In the genomic region with DNA sequence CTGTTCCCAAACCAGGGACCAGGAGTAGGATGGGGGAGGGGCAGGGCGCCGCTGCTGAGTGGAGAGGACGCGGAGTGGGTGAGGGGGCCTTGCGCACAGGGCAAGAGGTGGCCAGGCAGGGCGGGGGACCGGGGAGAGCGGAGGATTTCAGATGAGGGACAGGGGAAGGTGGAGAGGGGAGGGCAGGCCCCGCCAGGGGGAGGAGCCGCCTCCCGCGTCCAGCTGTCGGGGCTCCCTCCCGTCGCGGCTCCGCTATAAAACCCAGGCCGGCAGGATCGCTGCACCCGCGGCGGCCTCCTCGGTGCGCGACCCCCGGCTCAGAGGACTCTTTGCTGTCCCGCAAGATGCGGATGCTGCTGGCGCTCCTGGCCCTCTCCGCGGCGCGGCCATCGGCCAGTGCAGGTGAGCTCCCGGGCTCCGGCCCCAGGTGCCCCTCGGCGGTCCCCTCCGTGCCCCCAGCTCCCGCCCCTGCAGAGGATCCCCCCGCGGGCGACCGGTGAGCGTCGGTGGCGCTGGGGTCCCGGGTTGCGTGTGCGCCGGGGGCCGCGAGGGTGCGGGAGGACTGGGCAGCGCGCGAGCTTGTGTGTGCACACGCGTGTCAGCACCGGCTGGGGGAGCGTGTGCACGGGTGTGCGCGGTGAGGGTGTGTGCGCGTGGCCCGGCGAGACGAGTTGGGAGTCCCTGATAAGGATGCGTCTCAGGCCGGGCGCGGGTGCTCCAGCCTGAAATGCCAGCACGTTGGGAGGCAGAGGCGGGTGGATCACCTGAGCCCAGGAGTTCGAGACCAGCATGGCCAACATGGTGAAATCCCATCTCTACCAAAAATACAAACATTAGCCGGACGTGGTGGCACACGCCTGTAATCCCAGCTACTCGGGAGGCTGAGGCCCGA, we compare ENCODE assay signal across 10 cellular contexts. TPM values are rescaled to one million over a fixed set of nuclear protein-coding genes. Genes with fewer than 3 reads are reported as not detected.
DNase-seq lines count a peak whose midpoint lies in the region; ATAC-seq and TF ChIP-seq lines count a peak whose summit lies in the region.
"Had no signal": no experiment of that assay in that cellular context is flagged by ENCODE, and none has a peak within 500 bp of the region (broad histone marks: within the 10 kb centered on the region; RNA-seq: fewer than 3 reads in every experiment).

A gene (plus strand): TSS at position 283 of the 892 bp plus-strand sequence. CDS start 62 bp downstream, at position 345.

- H3K9ac ChIP-seq in HUES48 (ENCODE audit: low read depth, low read length), result no peak within 1 kb of the TSS

- no TSS peak for BruUV-seq in A673 (replicated peaks; lab: Mats Ljungman, UMichigan)

- CTCF ChIA-PET in A673 (lab: Charles Lee), result no interaction called here

- no peak for TF ChIP-seq POLR2A in esophagus squamous epithelium (IDR thresholded peaks at IDR 0.05)

- H3K36me3 ChIP-seq in A673 (ENCODE audit: insufficient read depth, low read length, poor library complexity, severe bottlenecking), result no peaks in the 10 kb centered on the region
- no peaks in the 10 kb centered on the region for H3K36me3 ChIP-seq in HUES48 (ENCODE audit: control insufficient read depth, insufficient read depth, low read length)
- H3K36me3 ChIP-seq in mucosa of descending colon (ENCODE audit: low read depth), result no peaks in the 10 kb centered on the region
- H3K36me3 ChIP-seq in esophagus squamous epithelium, result no peaks in the 10 kb centered on the region

- TF ChIP-seq CTCF in A673 (conservative IDR thresholded peaks at IDR 0.05; ENCODE audit: low read depth, low read length) (no peak), dorsolateral prefrontal cortex (IDR thresholded peaks at IDR 0.05 in 54 of 56, conservative IDR thresholded peaks at IDR 0.05 in 2 of 56; ENCODE audit: low read depth in 1 of 56, partially characterized antibody in 56 of 56) (no peak), mucosa of descending colon (IDR thresholded peaks at IDR 0.05) (no peak), esophagus squamous epithelium (IDR thresholded peaks at IDR 0.05) (no peak)

- peak within 1 kb of the TSS; percentile 34 for H3K4me3 ChIP-seq in A673 (ENCODE audit: low read depth, low read length, poor library complexity, severe bottlenecking)
- peak within 1 kb of the TSS; percentile 57 for H3K4me3 ChIP-seq in HUES48 (ENCODE audit: low read depth, low read length)
- H3K4me3 ChIP-seq in dorsolateral prefrontal cortex, result peak within 1 kb of the TSS; percentile 22 to 71 (median 57)
- H3K4me3 ChIP-seq in mucosa of descending colon, result peak within 1 kb of the TSS; percentile 11
- peak within 1 kb of the TSS in 2 of 4 donors; percentile 31 to 58 for H3K4me3 ChIP-seq in esophagus squamous epithelium

- intact Hi-C loops in A673 (cut with micrococcal nuclease; ENCODE audit: unreplicated experiment) (loop anchor here (10.0 kb wide), 2 partner anchors 285 to 485 kb away; no protein-coding TSS in a partner anchor), dorsolateral prefrontal cortex (cut with DNase I) (loop anchor here in 1 of 2 donors (10.0 kb wide), 1 partner anchor 285 kb away; no protein-coding TSS in a partner anchor), mucosa of descending colon (cut with DNase I, micrococcal nuclease) (no loop called here), esophagus squamous epithelium (cut with DNase I) (no loop called here)

- 6 to 16% methylated on average over 5 to 13 of the region's 81 CpGs for WGBS in esophagus squamous epithelium, 2 donors

- H3K9me3 ChIP-seq in A673 (ENCODE audit: low read depth, low read length, poor library complexity, severe bottlenecking) (no peaks in the 10 kb centered on the region), HUES48 (ENCODE audit: control insufficient read depth, insufficient read depth, low read length) (no peaks in the 10 kb centered on the region), mucosa of descending colon (no peaks in the 10 kb centered on the region), esophagus squamous epithelium (no peaks in the 10 kb centered on the region)

- DNase-seq in A673 (ENCODE audit: low spot score) (no peak), dorsolateral prefrontal cortex (peak in 1 of 10 donors; percentile 78), mucosa of descending colon (peak in 2 of 3 donors; percentile 62 to 72), esophagus squamous epithelium (lab: John Stamatoyannopoulos, UW) (no peak), CD1c-positive myeloid dendritic cell (ENCODE audit: extremely low spot score) (no peak)

- H3K27ac ChIP-seq in A673 (ENCODE audit: low read depth, low read length, poor library complexity, severe bottlenecking) (no peak within 1 kb of the TSS), HUES48 (ENCODE audit: low read depth, low read length) (no peak within 1 kb of the TSS), dorsolateral prefrontal cortex (peak within 1 kb of the TSS in 19 of 59 donors; percentile 1 to 92 (median 37)), esophagus squamous epithelium (no peak within 1 kb of the TSS)

- POLR2A ChIA-PET in A673 (lab: Charles Lee; ENCODE audit: low non-redundant PET), result no interaction called here

- peaks cover 48% of the 10 kb centered on the region for H3K27me3 ChIP-seq in A673 (replicated peaks; ENCODE audit: insufficient read depth, low read depth, low read length, poor library complexity)
- peaks cover 59% of the 10 kb centered on the region for H3K27me3 ChIP-seq in HUES48 (ENCODE audit: control insufficient read depth, insufficient read depth, low read length)
- peaks cover 0 to 36% (median 18%) of the 10 kb centered on the region in 45 donors for H3K27me3 ChIP-seq in dorsolateral prefrontal cortex
- peaks cover 19 to 100% (median 21%) of the 10 kb centered on the region in 4 donors for H3K27me3 ChIP-seq in esophagus squamous epithelium

- peak; percentile 46 for ATAC-seq in mucosa of descending colon
- no peak for ATAC-seq in HG02981 (IDR thresholded peaks at IDR 0.05; ENCODE audit: unreplicated experiment)
- no peak for ATAC-seq in HG03097 (IDR thresholded peaks at IDR 0.05; ENCODE audit: low FRiP score, unreplicated experiment)

- H3K4me1 ChIP-seq in A673 (ENCODE audit: insufficient read depth, low read length, poor library complexity, severe bottlenecking) (peaks cover 19% of the 10 kb centered on the region), HUES48 (ENCODE audit: control insufficient read depth, insufficient read depth, low read length) (peaks cover 30% of the 10 kb centered on the region), mucosa of descending colon (ENCODE audit: low read depth) (peaks cover 7% of the 10 kb centered on the region), esophagus squamous epithelium (peaks cover 5 to 40% (median 11%) of the 10 kb centered on the region in 3 donors)

RNA-seq across cellular contexts. Expression of the gene that starts here (rescaled TPM):
- total RNA-seq in A673 (2021), result not detected in 2 replicates
- total RNA-seq in dorsolateral prefrontal cortex, result 10 to 100 TPM in 117 of 120 experiments, 1 to 10 TPM in 3; 2.1 to 56.7 (median 22.2) TPM
- 100 to 1,000 TPM; 177 to 725 (median 673) TPM for total RNA-seq in mucosa of descending colon
- 1 to 10 TPM in 2 of 4 donors, under 1 TPM in 1, not detected in 1; 0.45 to 1.3 (median 1.1) TPM for total RNA-seq in esophagus squamous epithelium
- total RNA-seq: activated CD8-positive, alpha-beta memory T cell treated with anti-CD3 and anti-CD28 coated beads for 36 hours; HT1080 had no signal

Comparison
In these comparisons a context has a peak if more than half of its experiments do, and no peak if none do; other contexts are left out.
1. DNase-seq: peak in mucosa of descending colon (2 of 3); none in A673 (single experiment), esophagus squamous epithelium (single experiment) and CD1c-positive myeloid dendritic cell (single experiment).